13 cellular contexts compared by ENCODE assay signal in the genomic region with DNA sequence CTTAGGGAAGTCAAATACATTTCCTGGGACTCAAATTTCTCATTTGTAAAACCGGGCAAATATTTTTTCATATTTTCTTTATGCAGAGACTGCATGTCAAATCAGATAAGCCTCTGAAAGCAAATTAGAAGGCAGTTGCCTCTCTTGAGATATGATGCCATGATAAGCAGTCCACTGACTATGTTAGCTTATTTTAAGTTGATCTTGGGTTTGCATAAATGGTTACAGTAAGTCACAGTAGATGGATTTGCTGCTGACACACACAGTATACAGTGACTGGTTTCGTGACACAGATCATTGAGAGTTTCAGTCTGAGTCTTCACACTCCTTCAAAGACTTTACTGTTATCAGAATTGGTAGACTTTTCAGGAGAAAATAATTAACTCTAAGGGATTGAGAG.
A peak's percentile ranks its signal among the peaks of the same experiment; 100 is the strongest.
DNase-seq lines count a peak whose midpoint lies in the region; ATAC-seq and TF ChIP-seq lines count a peak whose summit lies in the region.
"Had no signal": no experiment of that assay in that cellular context is flagged by ENCODE, and none has a peak within 500 bp of the region (broad histone marks: within the 10 kb centered on the region; RNA-seq: fewer than 3 reads in every experiment).

No MANE protein-coding gene starts in this region.

- WGBS in SK-N-SH (ENCODE audit: low lambda C conversion rate) = 10% methylated on average over 2 of the region's 2 CpGs

- H3K9me3 Mint-ChIP-seq in nephron progenitor cell = peaks cover 7% of the 10 kb centered on the region

- ATAC-seq in SK-N-SH treated with all-trans-retinoic acid at 6 μM for 48 hours = no peak
- ATAC-seq in HG03565 (IDR thresholded peaks at IDR 0.05; ENCODE audit: unreplicated experiment) = peak; percentile 68
- no peak for ATAC-seq in HG03378 (IDR thresholded peaks at IDR 0.05; ENCODE audit: unreplicated experiment)

- no peak overlapping the region for H2AFZ ChIP-seq in SK-N-SH (ENCODE audit: low read depth)
- H2AFZ ChIP-seq: GM23248 had no signal

- H3K4me1 ChIP-seq in SK-N-SH (ENCODE audit: control insufficient read depth in 1 of 2, insufficient read depth in 2 of 2, low read depth in 1 of 2, low read length in 1 of 2) = peaks cover 0 to 3% of the 10 kb centered on the region in 2 experiments; a peak in 1 of 4 replicates

- POLR2A ChIA-PET in SK-N-SH (lab: Yijun Ruan, JAX) = no interaction called here

- no peak overlapping the region for H3K9ac ChIP-seq in SK-N-SH
- H3K9ac ChIP-seq: BLaER1 treated with 17β-estradiol and CSF1 and Interleukin-3, amounts not matched to agents 10 nM and 100 nM; GM23248 had no signal

- no peak for TF ChIP-seq CTCF in SK-N-SH (IDR thresholded peaks at IDR 0.05)
- no peak for TF ChIP-seq CTCF in nephron progenitor cell (IDR thresholded peaks at IDR 0.05)

- H3K27me3 ChIP-seq in SK-N-SH (ENCODE audit: insufficient read depth) = no peaks in the 10 kb centered on the region
- H3K27me3 ChIP-seq: BLaER1 treated with 17β-estradiol and CSF1 and Interleukin-3, amounts not matched to agents 10 nM and 100 nM had no signal

- H3K79me2 ChIP-seq in SK-N-SH (ENCODE audit: insufficient read depth) = no peaks in the 10 kb centered on the region

- no peaks in the 10 kb centered on the region for H3K9me3 ChIP-seq in SK-N-SH

- no peaks in the 10 kb centered on the region for H3K4me1 Mint-ChIP-seq in nephron progenitor cell
- H3K4me1 Mint-ChIP-seq: CD4-positive, CD25-positive, alpha-beta regulatory T cell had no signal

- H3K36me3 Mint-ChIP-seq in nephron progenitor cell (ENCODE audit: low read depth) = no peaks in the 10 kb centered on the region
- H3K36me3 Mint-ChIP-seq: CD4-positive, CD25-positive, alpha-beta regulatory T cell had no signal

- H4K20me1 ChIP-seq in SK-N-SH (ENCODE audit: insufficient read depth) = no peaks in the 10 kb centered on the region
- H4K20me1 ChIP-seq: BLaER1 treated with 17β-estradiol and CSF1 and Interleukin-3, amounts not matched to agents 10 nM and 100 nM had no signal

- H3K27ac ChIP-seq in SK-N-SH (ENCODE audit: low read depth in 2 of 2, low read length in 1 of 2) = no peak overlapping the region
- H3K27ac ChIP-seq: BLaER1 treated with 17β-estradiol and CSF1 and Interleukin-3, amounts not matched to agents 10 nM and 100 nM; GM23248; HL-60 had no signal

- H3K4me3 ChIP-seq in SK-N-SH (ENCODE audit: low read depth in 2 of 2, low read length in 1 of 2) = no peak overlapping the region
- H3K4me3 ChIP-seq: BLaER1 treated with 17β-estradiol and CSF1 and Interleukin-3, amounts not matched to agents 10 nM and 100 nM; GM23248 had no signal

- DNase-seq in SK-N-SH = peak; percentile 17
- peak; percentile 80 for DNase-seq in SK-N-DZ (ENCODE audit: low spot score)
- no peak for DNase-seq in AML-193 (lab: John Stamatoyannopoulos, UW)
- no peak for DNase-seq in nephron progenitor cell
- DNase-seq: 8988T; CD4-positive, CD25-positive, alpha-beta regulatory T cell; DMS53; GM23248 had no signal

- TF ChIP-seq EP300 in SK-N-SH (IDR thresholded peaks at IDR 0.05; ENCODE audit: borderline replicate concordance in 1 of 2, low read depth in 1 of 2, low read length in 1 of 2) = no peak

- CTCF ChIA-PET in SK-N-SH (lab: Yijun Ruan, JAX) = no interaction called here

- no peaks in the 10 kb centered on the region for H3F3A ChIP-seq in SK-N-SH (replicated peaks; ENCODE audit: insufficient read depth)

- no peak overlapping the region for H3K4me2 ChIP-seq in SK-N-SH
- H3K4me2 ChIP-seq: BLaER1 treated with 17β-estradiol and CSF1 and Interleukin-3, amounts not matched to agents 10 nM and 100 nM had no signal

- H3K27ac Mint-ChIP-seq in nephron progenitor cell = no peak overlapping the region
- H3K27ac Mint-ChIP-seq: CD4-positive, CD25-positive, alpha-beta regulatory T cell had no signal

- H3K4me3 Mint-ChIP-seq in nephron progenitor cell = no peak overlapping the region
- H3K4me3 Mint-ChIP-seq: CD4-positive, CD25-positive, alpha-beta regulatory T cell had no signal

- no peaks in the 10 kb centered on the region for H3K9me2 ChIP-seq in SK-N-SH

- no peaks in the 10 kb centered on the region for H3K36me3 ChIP-seq in SK-N-SH (replicated peaks in 1 of 2; ENCODE audit: control insufficient read depth in 1 of 2, insufficient read depth in 2 of 2, low read length in 1 of 2)
- H3K36me3 ChIP-seq: BLaER1 treated with 17β-estradiol and CSF1 and Interleukin-3, amounts not matched to agents 10 nM and 100 nM had no signal

- no peak for TF ChIP-seq RAD21 in SK-N-SH (IDR thresholded peaks at IDR 0.05; ENCODE audit: low read length)

- H3K27me3 Mint-ChIP-seq in nephron progenitor cell (ENCODE audit: low read depth, poor library complexity) = no peaks in the 10 kb centered on the region
- H3K27me3 Mint-ChIP-seq: CD4-positive, CD25-positive, alpha-beta regulatory T cell had no signal

TF ChIP-seq in SK-N-SH, 30 proteins besides CTCF, POLR2A, EP300 and RAD21:
- TF ChIP-seq CHD2 (IDR thresholded peaks at IDR 0.05; ENCODE audit: low read length, partially characterized antibody) = no peak
- TF ChIP-seq GATA2 (CRISPR knock-in tag; IDR thresholded peaks at IDR 0.05) = peak; percentile 78
- no peak for TF ChIP-seq FOXM1 (IDR thresholded peaks at IDR 0.05; ENCODE audit: low read depth)

TF ChIP-seq in SK-N-SH treated with all-trans-retinoic acid at 6 μM for 48 hours, 23 proteins besides CTCF, POLR2A, EP300 and RAD21 (continues in another document):
- no peak for TF ChIP-seq ZFP3 (CRISPR knock-in tag; IDR thresholded peaks at IDR 0.05)
- TF ChIP-seq SNAI2 (CRISPR knock-in tag; IDR thresholded peaks at IDR 0.05) = no peak
- TF ChIP-seq, protein P1, sequence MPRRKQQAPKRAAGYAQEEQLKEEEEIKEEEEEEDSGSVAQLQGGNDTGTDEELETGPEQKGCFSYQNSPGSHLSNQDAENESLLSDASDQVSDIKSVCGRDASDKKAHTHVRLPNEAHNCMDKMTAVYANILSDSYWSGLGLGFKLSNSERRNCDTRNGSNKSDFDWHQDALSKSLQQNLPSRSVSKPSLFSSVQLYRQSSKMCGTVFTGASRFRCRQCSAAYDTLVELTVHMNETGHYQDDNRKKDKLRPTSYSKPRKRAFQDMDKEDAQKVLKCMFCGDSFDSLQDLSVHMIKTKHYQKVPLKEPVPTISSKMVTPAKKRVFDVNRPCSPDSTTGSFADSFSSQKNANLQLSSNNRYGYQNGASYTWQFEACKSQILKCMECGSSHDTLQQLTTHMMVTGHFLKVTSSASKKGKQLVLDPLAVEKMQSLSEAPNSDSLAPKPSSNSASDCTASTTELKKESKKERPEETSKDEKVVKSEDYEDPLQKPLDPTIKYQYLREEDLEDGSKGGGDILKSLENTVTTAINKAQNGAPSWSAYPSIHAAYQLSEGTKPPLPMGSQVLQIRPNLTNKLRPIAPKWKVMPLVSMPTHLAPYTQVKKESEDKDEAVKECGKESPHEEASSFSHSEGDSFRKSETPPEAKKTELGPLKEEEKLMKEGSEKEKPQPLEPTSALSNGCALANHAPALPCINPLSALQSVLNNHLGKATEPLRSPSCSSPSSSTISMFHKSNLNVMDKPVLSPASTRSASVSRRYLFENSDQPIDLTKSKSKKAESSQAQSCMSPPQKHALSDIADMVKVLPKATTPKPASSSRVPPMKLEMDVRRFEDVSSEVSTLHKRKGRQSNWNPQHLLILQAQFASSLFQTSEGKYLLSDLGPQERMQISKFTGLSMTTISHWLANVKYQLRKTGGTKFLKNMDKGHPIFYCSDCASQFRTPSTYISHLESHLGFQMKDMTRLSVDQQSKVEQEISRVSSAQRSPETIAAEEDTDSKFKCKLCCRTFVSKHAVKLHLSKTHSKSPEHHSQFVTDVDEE (CRISPR knock-in tag; IDR thresholded peaks at IDR 0.05) = no peak
- TF ChIP-seq ZNF8 (CRISPR knock-in tag; IDR thresholded peaks at IDR 0.05) = no peak
- no peak for TF ChIP-seq OSR1 (CRISPR knock-in tag; IDR thresholded peaks at IDR 0.05)
- no peak for TF ChIP-seq PPARA (CRISPR knock-in tag; IDR thresholded peaks at IDR 0.05; ENCODE audit: borderline replicate concordance)
- no peak for TF ChIP-seq ZNF565 (CRISPR knock-in tag; conservative IDR thresholded peaks at IDR 0.05; ENCODE audit: low read depth)
- TF ChIP-seq CSDC2 (CRISPR knock-in tag; IDR thresholded peaks at IDR 0.05) = no peak
- TF ChIP-seq, protein P2, sequence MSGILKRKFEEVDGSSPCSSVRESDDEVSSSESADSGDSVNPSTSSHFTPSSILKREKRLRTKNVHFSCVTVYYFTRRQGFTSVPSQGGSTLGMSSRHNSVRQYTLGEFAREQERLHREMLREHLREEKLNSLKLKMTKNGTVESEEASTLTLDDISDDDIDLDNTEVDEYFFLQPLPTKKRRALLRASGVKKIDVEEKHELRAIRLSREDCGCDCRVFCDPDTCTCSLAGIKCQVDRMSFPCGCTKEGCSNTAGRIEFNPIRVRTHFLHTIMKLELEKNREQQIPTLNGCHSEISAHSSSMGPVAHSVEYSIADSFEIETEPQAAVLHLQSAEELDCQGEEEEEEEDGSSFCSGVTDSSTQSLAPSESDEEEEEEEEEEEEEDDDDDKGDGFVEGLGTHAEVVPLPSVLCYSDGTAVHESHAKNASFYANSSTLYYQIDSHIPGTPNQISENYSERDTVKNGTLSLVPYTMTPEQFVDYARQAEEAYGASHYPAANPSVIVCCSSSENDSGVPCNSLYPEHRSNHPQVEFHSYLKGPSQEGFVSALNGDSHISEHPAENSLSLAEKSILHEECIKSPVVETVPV (CRISPR knock-in tag; IDR thresholded peaks at IDR 0.05) = no peak
- TF ChIP-seq, protein P3, sequence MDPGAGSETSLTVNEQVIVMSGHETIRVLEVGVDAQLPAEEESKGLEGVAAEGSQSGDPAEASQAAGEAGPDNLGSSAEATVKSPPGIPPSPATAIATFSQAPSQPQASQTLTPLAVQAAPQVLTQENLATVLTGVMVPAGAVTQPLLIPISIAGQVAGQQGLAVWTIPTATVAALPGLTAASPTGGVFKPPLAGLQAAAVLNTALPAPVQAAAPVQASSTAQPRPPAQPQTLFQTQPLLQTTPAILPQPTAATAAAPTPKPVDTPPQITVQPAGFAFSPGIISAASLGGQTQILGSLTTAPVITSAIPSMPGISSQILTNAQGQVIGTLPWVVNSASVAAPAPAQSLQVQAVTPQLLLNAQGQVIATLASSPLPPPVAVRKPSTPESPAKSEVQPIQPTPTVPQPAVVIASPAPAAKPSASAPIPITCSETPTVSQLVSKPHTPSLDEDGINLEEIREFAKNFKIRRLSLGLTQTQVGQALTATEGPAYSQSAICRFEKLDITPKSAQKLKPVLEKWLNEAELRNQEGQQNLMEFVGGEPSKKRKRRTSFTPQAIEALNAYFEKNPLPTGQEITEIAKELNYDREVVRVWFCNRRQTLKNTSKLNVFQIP (CRISPR knock-in tag; IDR thresholded peaks at IDR 0.05; ENCODE audit: borderline replicate concordance, low read depth) = no peak

Comparison
In these comparisons a context has a peak if more than half of its experiments do, and no peak if none do; other contexts are left out.
1. DNase-seq: peak in SK-N-SH (single experiment) and SK-N-DZ (single experiment); none in AML-193 (0 of 2) and nephron progenitor cell (single experiment).